In the genomic region with DNA sequence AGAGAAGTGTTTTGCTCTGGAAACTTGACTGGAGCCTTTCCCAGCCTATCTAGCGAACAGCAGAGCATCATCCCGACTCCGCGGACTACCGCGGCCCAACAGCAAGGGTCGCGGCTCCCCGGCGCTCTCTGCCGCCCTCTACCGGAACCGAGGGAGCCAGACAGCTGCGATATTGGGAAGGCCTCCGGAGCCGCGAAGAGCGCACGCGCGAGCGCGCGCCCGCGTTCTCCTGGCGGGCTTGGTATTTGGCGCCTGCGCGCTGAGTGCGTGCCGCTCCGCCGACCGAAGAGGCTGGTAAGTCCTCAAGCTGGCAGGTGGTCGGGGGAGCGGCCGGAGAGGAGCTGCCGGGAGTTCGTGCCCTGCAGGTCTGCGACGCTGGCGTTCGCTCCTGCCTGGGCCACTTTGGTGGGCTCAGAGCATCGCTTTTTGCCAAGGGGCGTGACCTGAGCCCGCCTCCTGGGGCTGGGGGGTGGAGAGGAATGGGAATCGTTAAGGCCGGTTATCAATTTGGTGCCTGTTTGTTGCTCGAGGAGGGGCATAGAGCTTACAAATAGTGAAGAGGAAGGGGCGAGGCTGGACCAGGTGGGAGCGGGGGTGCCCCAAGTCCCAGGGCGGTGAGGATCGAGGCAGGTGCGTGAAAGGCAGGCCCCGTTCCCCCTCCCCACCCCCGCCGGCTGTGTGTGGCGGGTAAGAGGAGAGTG, we compare ENCODE assay signal across 8 cellular contexts. TPM values are rescaled to one million over a fixed set of nuclear protein-coding genes. Genes with fewer than 3 reads are reported as not detected.
DNase-seq lines count a peak whose midpoint lies in the region; ATAC-seq, FAIRE-seq and TF ChIP-seq lines count a peak whose summit lies in the region.

A gene with protein sequence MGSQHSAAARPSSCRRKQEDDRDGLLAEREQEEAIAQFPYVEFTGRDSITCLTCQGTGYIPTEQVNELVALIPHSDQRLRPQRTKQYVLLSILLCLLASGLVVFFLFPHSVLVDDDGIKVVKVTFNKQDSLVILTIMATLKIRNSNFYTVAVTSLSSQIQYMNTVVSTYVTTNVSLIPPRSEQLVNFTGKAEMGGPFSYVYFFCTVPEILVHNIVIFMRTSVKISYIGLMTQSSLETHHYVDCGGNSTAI (plus strand): TSS at position 257 of the 701 bp plus-strand sequence. CDS start 641 bp downstream, outside the sequence.

- intact Hi-C loops in Calu3 (cut with micrococcal nuclease; ENCODE audit: unreplicated experiment) = no loop called here

- H3K36me3 Mint-ChIP-seq in Calu3 (ENCODE audit: insufficient read depth, unreplicated experiment) = peaks cover 19% of the 10 kb centered on the region
- peaks cover 42% of the 10 kb centered on the region for H3K36me3 Mint-ChIP-seq in activated CD8-positive, alpha-beta memory T cell treated with anti-CD3 and anti-CD28 coated beads, Interleukin-2, amount 10 ng/mL, durations not matched to agents 7 days and 5 days

- TF ChIP-seq CTCF in Calu3 (IDR thresholded peaks at IDR 0.05; ENCODE audit: unreplicated experiment) = peak; percentile 75

- peak within 1 kb of the TSS; percentile 100 for H3K4me3 Mint-ChIP-seq in Calu3 (ENCODE audit: low read depth, unreplicated experiment)
- peak within 1 kb of the TSS; percentile 94 for H3K4me3 Mint-ChIP-seq in activated CD8-positive, alpha-beta memory T cell treated with anti-CD3 and anti-CD28 coated beads, Interleukin-2, amount 10 ng/mL, durations not matched to agents 7 days and 5 days

- no peaks in the 10 kb centered on the region for H3K4me1 Mint-ChIP-seq in Calu3 (ENCODE audit: low read depth, unreplicated experiment)
- H3K4me1 Mint-ChIP-seq in activated CD8-positive, alpha-beta memory T cell treated with anti-CD3 and anti-CD28 coated beads, Interleukin-2, amount 10 ng/mL, durations not matched to agents 7 days and 5 days = peaks cover 33% of the 10 kb centered on the region

- H3K27ac Mint-ChIP-seq in Calu3 (ENCODE audit: unreplicated experiment) = peak within 1 kb of the TSS; percentile 85
- peak within 1 kb of the TSS; percentile 83 for H3K27ac Mint-ChIP-seq in activated CD8-positive, alpha-beta memory T cell treated with anti-CD3 and anti-CD28 coated beads, Interleukin-2, amount 10 ng/mL, durations not matched to agents 7 days and 5 days

- BruUV-seq in Calu3 (replicated peaks; lab: Mats Ljungman, UMichigan) = no TSS peak

- peak; percentile 70 for ATAC-seq in GM21367 (IDR thresholded peaks at IDR 0.05; ENCODE audit: unreplicated experiment)
- ATAC-seq in activated CD8-positive, alpha-beta memory T cell treated with anti-CD3 and anti-CD28 coated beads, Interleukin-2, amount 10 ng/mL, durations not matched to agents 7 days and 5 days = peak; percentile 97

- peak; percentile 92 for FAIRE-seq in HTR-8/SVneo (lab: Jason Lieb, UNC)

- CTCF ChIA-PET in Calu3 (lab: Charles Lee) = interaction anchor here (1.4 to 2.5 kb wide), 3 partner anchors 14 to 63 kb away, joined by 3 to 14 read pairs (median 7); a partner anchor contains a TSS
- CTCF ChIA-PET in activated CD8-positive, alpha-beta memory T cell treated with anti-CD3 and anti-CD28 coated beads, Interleukin-2, amount 10 ng/mL, durations not matched to agents 7 days and 5 days (lab: Charles Lee) = interaction anchor here (0.7 to 4.2 kb wide), 50 partner anchors 9 to 655 kb away, joined by 3 to 30 read pairs (median 4); a partner anchor contains a TSS

- in situ Hi-C loops in endometrial microvascular endothelial cells (cut with HindIII; ENCODE audit: inconsistent ontology term, low pct_unique_long_range_greater_than_20kb, low sequenced_read_pairs) = no loop called here

- peaks cover 42% of the 10 kb centered on the region for H3K27me3 Mint-ChIP-seq in Calu3 (ENCODE audit: unreplicated experiment)
- peaks cover 38% of the 10 kb centered on the region for H3K27me3 Mint-ChIP-seq in activated CD8-positive, alpha-beta memory T cell treated with anti-CD3 and anti-CD28 coated beads, Interleukin-2, amount 10 ng/mL, durations not matched to agents 7 days and 5 days

- DNase-seq in Calu3 (peak; percentile 83), HTR-8/SVneo (ENCODE audit: insufficient read length, low spot score) (peak; percentile 97), NOMO-1 treated with DMSO at 0.1 percent for 48 hours (lab: John Stamatoyannopoulos, UW; ENCODE audit: unreplicated experiment) (peak; percentile 89), mesenteric fat pad (ENCODE audit: low spot score) (peak; percentile 98)
- peak; percentile 93 for DNase-seq in activated CD8-positive, alpha-beta memory T cell treated with anti-CD3 and anti-CD28 coated beads, Interleukin-2, amount 10 ng/mL, durations not matched to agents 7 days and 5 days
- peak; percentile 90 for DNase-seq in stimulated activated CD8-positive, alpha-beta memory T cell treated with anti-CD3 and anti-CD28 coated beads, Interleukin-15, amount 100 ng/mL, for 24 hours (ENCODE audit: low read depth)

- no peaks in the 10 kb centered on the region for H3K9me3 Mint-ChIP-seq in Calu3 (ENCODE audit: low read depth, unreplicated experiment)
- peaks cover 1% of the 10 kb centered on the region for H3K9me3 Mint-ChIP-seq in activated CD8-positive, alpha-beta memory T cell treated with anti-CD3 and anti-CD28 coated beads, Interleukin-2, amount 10 ng/mL, durations not matched to agents 7 days and 5 days (ENCODE audit: low read depth)

RNA-seq across cellular contexts. Expression of the gene that starts here (rescaled TPM):
- total RNA-seq in Calu3 (2022) (67.2 and 77.3 TPM in 2 replicates), endometrial microvascular endothelial cells (ENCODE audit: inconsistent ontology term) (115 TPM), mesenteric fat pad (34.5 TPM)
- 100 to 1,000 TPM; 162 to 174 TPM for total RNA-seq in activated CD8-positive, alpha-beta memory T cell treated with anti-CD3 and anti-CD28 coated beads, Interleukin-2, amount 10 ng/mL, durations not matched to agents 7 days and 5 days

Comparison
In these comparisons a context has a peak if more than half of its experiments do, and no peak if none do; other contexts are left out.
1. Peak in every context shown above with its lines: DNase-seq and ATAC-seq.